17 cellular contexts compared by ENCODE assay signal in the genomic region with DNA sequence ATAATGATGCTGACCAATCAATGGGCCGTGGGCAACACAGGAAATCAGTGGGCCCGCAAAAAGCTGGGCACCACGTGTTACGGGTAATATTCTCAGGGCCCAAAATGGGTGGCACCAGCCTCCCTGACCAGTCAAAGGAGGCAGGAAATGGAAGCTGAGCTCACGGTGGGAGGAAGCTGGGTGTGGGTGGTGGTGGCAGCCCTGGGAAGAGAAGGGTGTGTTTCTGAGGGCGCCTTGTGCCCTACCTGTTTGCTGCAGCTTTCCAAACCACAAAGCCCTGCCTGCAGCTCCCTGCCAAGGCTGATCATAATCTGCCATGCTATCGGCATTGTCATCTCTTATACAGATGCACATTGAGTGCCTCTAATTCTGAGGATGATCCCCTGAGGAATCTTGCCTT.
A peak's percentile ranks its signal among the peaks of the same experiment; 100 is the strongest.
DNase-seq lines count a peak whose midpoint lies in the region; ATAC-seq and TF ChIP-seq lines count a peak whose summit lies in the region.
"Had no signal": no experiment of that assay in that cellular context is flagged by ENCODE, and none has a peak within 500 bp of the region (broad histone marks: within the 10 kb centered on the region; RNA-seq: fewer than 3 reads in every experiment).

No MANE protein-coding gene starts in this region.

- no peaks in the 10 kb centered on the region for H3K9me3 ChIP-seq in prostate gland
- no peaks in the 10 kb centered on the region for H3K9me3 ChIP-seq in Caco-2

- no peaks in the 10 kb centered on the region for H3K36me3 Mint-ChIP-seq in activated CD4-positive, alpha-beta T cell treated with anti-CD3 and anti-CD28 coated beads, Interleukin-2, amount 10 ng/mL, durations not matched to agents 7 days and 5 days (ENCODE audit: low read depth)
- H3K36me3 Mint-ChIP-seq in activated T-cell treated with anti-CD3 and anti-CD28 coated beads, Interleukin-2, amount 50 U/mL, for 72 hours (ENCODE audit: insufficient read depth in 2 of 2): no peaks in the 10 kb centered on the region
- no peaks in the 10 kb centered on the region for H3K36me3 Mint-ChIP-seq in Caco-2 (ENCODE audit: insufficient read depth, unreplicated experiment)
- H3K36me3 Mint-ChIP-seq: IgD-negative memory B cell had no signal

- peaks cover 22% of the 10 kb centered on the region for H3K4me1 Mint-ChIP-seq in activated CD4-positive, alpha-beta T cell treated with anti-CD3 and anti-CD28 coated beads, Interleukin-2, amount 10 ng/mL, durations not matched to agents 7 days and 5 days
- H3K4me1 Mint-ChIP-seq in activated T-cell treated with anti-CD3 and anti-CD28 coated beads, Interleukin-2, amount 50 U/mL, for 72 hours (ENCODE audit: low read depth): peaks cover 14% of the 10 kb centered on the region
- no peaks in the 10 kb centered on the region for H3K4me1 Mint-ChIP-seq in Caco-2 (ENCODE audit: low read depth, unreplicated experiment)
- H3K4me1 Mint-ChIP-seq: IgD-negative memory B cell had no signal

- peak overlapping the region; percentile 26 for H3K4me3 Mint-ChIP-seq in activated CD4-positive, alpha-beta T cell treated with anti-CD3 and anti-CD28 coated beads, Interleukin-2, amount 10 ng/mL, durations not matched to agents 7 days and 5 days
- peak overlapping the region; percentile 30 to 53 for H3K4me3 Mint-ChIP-seq in activated T-cell treated with anti-CD3 and anti-CD28 coated beads, Interleukin-2, amount 50 U/mL, for 72 hours
- H3K4me3 Mint-ChIP-seq in Caco-2 (ENCODE audit: unreplicated experiment): no peak overlapping the region
- H3K4me3 Mint-ChIP-seq: IgD-negative memory B cell had no signal

- ATAC-seq in activated T-cell treated with anti-CD3 and anti-CD28 coated beads, Interleukin-2, amount 50 U/mL, for 72 hours (replicated peaks in 1 of 2): peak; percentile 37 to 63
- no peak for ATAC-seq in HG02642 (IDR thresholded peaks at IDR 0.05; ENCODE audit: poor library complexity, unreplicated experiment)
- ATAC-seq: right cardiac atrium; stimulated activated naive CD8-positive, alpha-beta T cell treated with anti-CD3 and anti-CD28 coated beads, Interleukin-15, Interleukin-2, amounts not matched to agents 100 U/mL and 50 U/mL, for 24 hours had no signal

- H3K27me3 Mint-ChIP-seq in activated CD4-positive, alpha-beta T cell treated with anti-CD3 and anti-CD28 coated beads, Interleukin-2, amount 10 ng/mL, durations not matched to agents 7 days and 5 days: no peaks in the 10 kb centered on the region
- H3K27me3 Mint-ChIP-seq in activated T-cell treated with anti-CD3 and anti-CD28 coated beads, Interleukin-2, amount 50 U/mL, for 72 hours (ENCODE audit: low read depth): no peaks in the 10 kb centered on the region
- no peaks in the 10 kb centered on the region for H3K27me3 Mint-ChIP-seq in Caco-2 (ENCODE audit: insufficient read depth, unreplicated experiment)
- H3K27me3 Mint-ChIP-seq: IgD-negative memory B cell had no signal

- H3K36me3 ChIP-seq in prostate gland (no peaks in the 10 kb centered on the region), Caco-2 (ENCODE audit: control insufficient read depth, insufficient read depth, low read length) (no peaks in the 10 kb centered on the region)

- H3K27me3 ChIP-seq in prostate gland (replicated peaks; ENCODE audit: insufficient read depth) (no peaks in the 10 kb centered on the region), Caco-2 (replicated peaks; ENCODE audit: control insufficient read depth, insufficient read depth, low read length) (no peaks in the 10 kb centered on the region)

- WGBS in prostate gland: 41% methylated on average over 7 of the region's 7 CpGs

- TF ChIP-seq CTCF in prostate gland (IDR thresholded peaks at IDR 0.05) (no peak), Caco-2 (IDR thresholded peaks at IDR 0.05; ENCODE audit: insufficient read depth in 1 of 2, low read depth in 1 of 2, low read length in 1 of 2, severe bottlenecking in 1 of 2, unreplicated experiment in 1 of 2) (no peak)

- H3K4me1 ChIP-seq in prostate gland (replicated peaks) (no peaks in the 10 kb centered on the region), Caco-2 (peaks cover 20% of the 10 kb centered on the region)

- peak overlapping the region; percentile 60 for H3K27ac Mint-ChIP-seq in activated CD4-positive, alpha-beta T cell treated with anti-CD3 and anti-CD28 coated beads, Interleukin-2, amount 10 ng/mL, durations not matched to agents 7 days and 5 days
- H3K27ac Mint-ChIP-seq in activated T-cell treated with anti-CD3 and anti-CD28 coated beads, Interleukin-2, amount 50 U/mL, for 72 hours: no peak overlapping the region
- no peak overlapping the region for H3K27ac Mint-ChIP-seq in Caco-2 (ENCODE audit: unreplicated experiment)
- H3K27ac Mint-ChIP-seq: IgD-negative memory B cell had no signal

- CTCF ChIA-PET in activated CD4-positive, alpha-beta T cell treated with anti-CD3 and anti-CD28 coated beads, Interleukin-2, amount 10 ng/mL, durations not matched to agents 7 days and 5 days (lab: Charles Lee): interaction anchor here (0.6 to 1.3 kb wide), 3 partner anchors 15 to 555 kb away, joined by 3 read pairs; no protein-coding TSS in a partner anchor
- CTCF ChIA-PET in Caco-2 (lab: Charles Lee): no interaction called here

- intact Hi-C loops in prostate gland (cut with DNase I) (no loop called here), Caco-2 (cut with micrococcal nuclease; ENCODE audit: unreplicated experiment) (no loop called here)

- BruUV-seq in Caco-2 (replicated peaks; lab: Mats Ljungman, UMichigan): no TSS peak

- POLR2A ChIA-PET in activated CD4-positive, alpha-beta T cell treated with anti-CD3 and anti-CD28 coated beads, Interleukin-2, amount 10 ng/mL, durations not matched to agents 7 days and 5 days (lab: Charles Lee): no interaction called here
- POLR2A ChIA-PET in Caco-2 (lab: Charles Lee): no interaction called here

- peak; percentile 36 for DNase-seq in activated CD4-positive, alpha-beta T cell treated with anti-CD3 and anti-CD28 coated beads, Interleukin-2, amount 10 ng/mL, durations not matched to agents 7 days and 5 days
- no peak for DNase-seq in activated CD4-positive, alpha-beta T cell treated with anti-CD3 and anti-CD28 coated beads for 4 hours
- peak; percentile 81 for DNase-seq in LoVo (ENCODE audit: low spot score)
- peak in 1 of 2 donors; percentile 5 for DNase-seq in activated T-cell treated with anti-CD3 and anti-CD28 coated beads, Interleukin-2, amount 50 U/mL, for 72 hours
- DNase-seq in prostate gland (ENCODE audit: low spot score): peak; percentile 49
- no peak for DNase-seq in NCI-H1092 (lab: John Stamatoyannopoulos, UW)
- DNase-seq in Caco-2: no peak
- DNase-seq: ACHN; hippocampal formation; NCI-H1417; NCI-H524 treated with DMSO at 0.1 percent for 48 hours; right cardiac atrium; SHP77 treated with DMSO at 0.1 percent for 48 hours; stimulated activated naive CD8-positive, alpha-beta T cell treated with anti-CD3 and anti-CD28 coated beads, Interleukin-15, Interleukin-2, amounts not matched to agents 100 U/mL and 50 U/mL, for 24 hours had no signal

- H3K27ac ChIP-seq in prostate gland: no peak overlapping the region
- H3K27ac ChIP-seq: coronary artery had no signal

- no peak overlapping the region for H3K4me3 ChIP-seq in prostate gland
- H3K4me3 ChIP-seq in Caco-2 (ENCODE audit: low read depth, low read length): no peak overlapping the region
- H3K4me3 ChIP-seq: coronary artery had no signal

- no peak for TF ChIP-seq POLR2A in prostate gland (IDR thresholded peaks at IDR 0.05)

- H3K9me3 Mint-ChIP-seq in activated CD4-positive, alpha-beta T cell treated with anti-CD3 and anti-CD28 coated beads, Interleukin-2, amount 10 ng/mL, durations not matched to agents 7 days and 5 days: no peaks in the 10 kb centered on the region
- H3K9me3 Mint-ChIP-seq in activated T-cell treated with anti-CD3 and anti-CD28 coated beads, Interleukin-2, amount 50 U/mL, for 72 hours: no peaks in the 10 kb centered on the region
- no peaks in the 10 kb centered on the region for H3K9me3 Mint-ChIP-seq in Caco-2 (ENCODE audit: unreplicated experiment)
- H3K9me3 Mint-ChIP-seq: IgD-negative memory B cell had no signal

Comparison
In these comparisons a context has a peak if more than half of its experiments do, and no peak if none do; other contexts are left out.
1. DNase-seq: peak in activated CD4-positive, alpha-beta T cell treated with anti-CD3 and anti-CD28 coated beads, Interleukin-2, amount 10 ng/mL, durations not matched to agents 7 days and 5 days (single experiment), LoVo (single experiment) and prostate gland (single experiment); none in activated CD4-positive, alpha-beta T cell treated with anti-CD3 and anti-CD28 coated beads for 4 hours (0 of 2), NCI-H1092 (single experiment) and Caco-2 (0 of 2).